In the genomic region with DNA sequence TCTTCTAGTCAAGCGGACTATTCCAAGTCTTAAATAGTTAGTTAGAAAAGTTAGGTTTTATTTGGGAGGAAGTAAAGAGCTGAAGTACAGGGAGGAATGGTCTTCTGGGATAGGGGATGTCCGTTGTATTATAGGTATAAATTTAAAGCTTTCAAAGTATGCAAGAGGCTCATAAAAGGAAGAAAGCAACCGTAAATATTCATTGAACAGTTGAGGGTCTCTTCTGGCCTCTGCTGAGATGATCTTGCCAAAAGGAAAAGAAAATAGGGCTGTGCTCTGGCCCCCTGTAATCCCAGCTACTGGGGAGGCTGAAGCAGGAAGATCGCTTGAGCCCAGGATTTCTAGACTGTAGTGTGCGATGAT, we compare ENCODE assay signal across 8 cellular contexts. TPM values are rescaled to one million over a fixed set of nuclear protein-coding genes. Genes with fewer than 3 reads are reported as not detected.
A peak's percentile ranks its signal among the peaks of the same experiment; 100 is the strongest.
DNase-seq lines count a peak whose midpoint lies in the region; ATAC-seq, FAIRE-seq and TF ChIP-seq lines count a peak whose summit lies in the region.

No MANE protein-coding gene starts in this region.

- intact Hi-C loops in activated CD4-positive, alpha-beta T cell treated with anti-CD3 and anti-CD28 coated beads, Interleukin-2, amount 10 ng/mL, durations not matched to agents 24 days and 14 days (cut with micrococcal nuclease) = loop anchor here (1.0 to 5.0 kb wide), 6 partner anchors 15 to 347 kb away; a partner anchor contains a TSS
- intact Hi-C loops in kidney (cut with DNase I) = no loop called here

- DNase-seq in activated CD4-positive, alpha-beta T cell treated with anti-CD3 and anti-CD28 coated beads, Interleukin-2, amount 10 ng/mL, durations not matched to agents 24 days and 14 days = no peak
- no peak for DNase-seq in activated CD4-positive, alpha-beta T cell treated with anti-CD3 and anti-CD28 coated beads, Interleukin-2, amount 50 U/mL, for 4 hours
- no peak for DNase-seq in kidney
- no peak for DNase-seq in thoracic aorta (ENCODE audit: low spot score)
- no peak for DNase-seq in GF-D8 (lab: John Stamatoyannopoulos, UW)
- DNase-seq in HPDE6-E6E7 (ENCODE audit: extremely low spot score) = no peak

- peak overlapping the region; percentile 81 to 90 for H3K9ac ChIP-seq in kidney (ENCODE audit: low read length in 2 of 2)

- no peak for FAIRE-seq in kidney (lab: Jason Lieb, UNC)

- no peaks in the 10 kb centered on the region for H3K27me3 ChIP-seq in thoracic aorta (replicated peaks; ENCODE audit: insufficient read depth)

- ATAC-seq in thoracic aorta (ENCODE audit: insufficient number of reproducible peaks, low FRiP score, low read depth) = no peak
- no peak for ATAC-seq in HG03097 (IDR thresholded peaks at IDR 0.05; ENCODE audit: low FRiP score, unreplicated experiment)

- H3K4me1 Mint-ChIP-seq in activated CD4-positive, alpha-beta T cell treated with anti-CD3 and anti-CD28 coated beads, Interleukin-2, amount 10 ng/mL, durations not matched to agents 24 days and 14 days = peaks cover 26% of the 10 kb centered on the region
- H3K4me1 Mint-ChIP-seq in activated naive CD8-positive, alpha-beta T cell (ENCODE audit: low read depth) = peaks cover 13% of the 10 kb centered on the region

- H3K36me3 ChIP-seq in kidney (ENCODE audit: control insufficient read depth in 1 of 2, insufficient read depth in 2 of 2, low read length in 2 of 2) (no peaks in the 10 kb centered on the region), thoracic aorta (no peaks in the 10 kb centered on the region)

- H3K27ac ChIP-seq in kidney (ENCODE audit: low read depth in 2 of 2, low read length in 2 of 2) = peak overlapping the region; percentile 78 to 79
- H3K27ac ChIP-seq in thoracic aorta = peak overlapping the region; percentile 72 to 82

- H3K4me1 ChIP-seq in kidney (ENCODE audit: control insufficient read depth in 1 of 2, insufficient read depth in 1 of 2, low read depth in 1 of 2, low read length in 2 of 2) (no peaks in the 10 kb centered on the region), thoracic aorta (ENCODE audit: control insufficient read depth in 1 of 2, low read depth in 2 of 2) (peaks cover 4 to 8% of the 10 kb centered on the region in 2 donors)

- H3K36me3 Mint-ChIP-seq in activated CD4-positive, alpha-beta T cell treated with anti-CD3 and anti-CD28 coated beads, Interleukin-2, amount 10 ng/mL, durations not matched to agents 24 days and 14 days (ENCODE audit: low read depth) = peaks cover 13% of the 10 kb centered on the region
- peaks cover 4% of the 10 kb centered on the region for H3K36me3 Mint-ChIP-seq in activated naive CD8-positive, alpha-beta T cell

- peak overlapping the region; percentile 95 for H3K4me3 Mint-ChIP-seq in activated CD4-positive, alpha-beta T cell treated with anti-CD3 and anti-CD28 coated beads, Interleukin-2, amount 10 ng/mL, durations not matched to agents 24 days and 14 days
- peak overlapping the region; percentile 93 for H3K4me3 Mint-ChIP-seq in activated naive CD8-positive, alpha-beta T cell

- H3K9me3 ChIP-seq in kidney (ENCODE audit: control insufficient read depth in 1 of 2, low read length in 2 of 2) (no peaks in the 10 kb centered on the region), thoracic aorta (no peaks in the 10 kb centered on the region)

- H3K27me3 Mint-ChIP-seq in activated CD4-positive, alpha-beta T cell treated with anti-CD3 and anti-CD28 coated beads, Interleukin-2, amount 10 ng/mL, durations not matched to agents 24 days and 14 days = no peaks in the 10 kb centered on the region
- no peaks in the 10 kb centered on the region for H3K27me3 Mint-ChIP-seq in activated naive CD8-positive, alpha-beta T cell

- peak overlapping the region; percentile 90 for H3K27ac Mint-ChIP-seq in activated CD4-positive, alpha-beta T cell treated with anti-CD3 and anti-CD28 coated beads, Interleukin-2, amount 10 ng/mL, durations not matched to agents 24 days and 14 days
- H3K27ac Mint-ChIP-seq in activated naive CD8-positive, alpha-beta T cell = peak overlapping the region; percentile 95

- H3K4me3 ChIP-seq in kidney (ENCODE audit: low read length in 2 of 2) (peak overlapping the region; percentile 76 to 82), thoracic aorta (peak overlapping the region; percentile 93)

- no peak for TF ChIP-seq CTCF in kidney (IDR thresholded peaks at IDR 0.05; ENCODE audit: borderline replicate concordance, extremely low read depth, insufficient read depth)
- TF ChIP-seq CTCF in thoracic aorta (IDR thresholded peaks at IDR 0.05) = no peak

- H3K9me3 Mint-ChIP-seq in activated CD4-positive, alpha-beta T cell treated with anti-CD3 and anti-CD28 coated beads, Interleukin-2, amount 10 ng/mL, durations not matched to agents 24 days and 14 days = no peaks in the 10 kb centered on the region
- H3K9me3 Mint-ChIP-seq in activated naive CD8-positive, alpha-beta T cell (ENCODE audit: low read depth) = no peaks in the 10 kb centered on the region

RNA-seq across cellular contexts. Expression of a gene that starts 0.4 kb away (rescaled TPM):
- 46.5 and 48.8 TPM in 2 replicates for total RNA-seq in activated CD4-positive, alpha-beta T cell treated with anti-CD3 and anti-CD28 coated beads, Interleukin-2, amount 10 ng/mL, durations not matched to agents 24 days and 14 days
- total RNA-seq in kidney = 9.2 TPM
- polyA plus RNA-seq in kidney (ENCODE audit: insufficient read depth, low read depth, low replicate concordance) = 5.5 TPM
- 1 to 10 TPM; 3.0 to 4.4 TPM for total RNA-seq in thoracic aorta

RNA-seq across cellular contexts. Expression of a gene that starts 4.9 kb away (rescaled TPM):
- not detected in 2 replicates for total RNA-seq in activated CD4-positive, alpha-beta T cell treated with anti-CD3 and anti-CD28 coated beads, Interleukin-2, amount 10 ng/mL, durations not matched to agents 24 days and 14 days
- total RNA-seq in kidney = not detected
- not detected for polyA plus RNA-seq in kidney (ENCODE audit: insufficient read depth, low read depth, low replicate concordance)
- total RNA-seq in thoracic aorta = not detected

RNA-seq across cellular contexts. Expression of a gene that starts 18.8 kb away (rescaled TPM):
- 5.2 and 5.5 TPM in 2 replicates for total RNA-seq in activated CD4-positive, alpha-beta T cell treated with anti-CD3 and anti-CD28 coated beads, Interleukin-2, amount 10 ng/mL, durations not matched to agents 24 days and 14 days
- total RNA-seq in kidney = 4.0 TPM
- 6.0 TPM for polyA plus RNA-seq in kidney (ENCODE audit: insufficient read depth, low read depth, low replicate concordance)
- 1 to 10 TPM; 2.3 to 5.8 TPM for total RNA-seq in thoracic aorta

RNA-seq across cellular contexts. Expression of a gene that starts 38.4 kb away (rescaled TPM):
- total RNA-seq in activated CD4-positive, alpha-beta T cell treated with anti-CD3 and anti-CD28 coated beads, Interleukin-2, amount 10 ng/mL, durations not matched to agents 24 days and 14 days = 1.9 and 2.4 TPM in 2 replicates
- total RNA-seq in kidney (2.5 TPM), thoracic aorta (under 1 TPM in 1 of 2 donors, not detected in 1; 0.85 TPM)
- polyA plus RNA-seq in kidney (ENCODE audit: insufficient read depth, low read depth, low replicate concordance) = 5.6 TPM
